ENCODE assay signal across 9 cellular contexts in the genomic region with DNA sequence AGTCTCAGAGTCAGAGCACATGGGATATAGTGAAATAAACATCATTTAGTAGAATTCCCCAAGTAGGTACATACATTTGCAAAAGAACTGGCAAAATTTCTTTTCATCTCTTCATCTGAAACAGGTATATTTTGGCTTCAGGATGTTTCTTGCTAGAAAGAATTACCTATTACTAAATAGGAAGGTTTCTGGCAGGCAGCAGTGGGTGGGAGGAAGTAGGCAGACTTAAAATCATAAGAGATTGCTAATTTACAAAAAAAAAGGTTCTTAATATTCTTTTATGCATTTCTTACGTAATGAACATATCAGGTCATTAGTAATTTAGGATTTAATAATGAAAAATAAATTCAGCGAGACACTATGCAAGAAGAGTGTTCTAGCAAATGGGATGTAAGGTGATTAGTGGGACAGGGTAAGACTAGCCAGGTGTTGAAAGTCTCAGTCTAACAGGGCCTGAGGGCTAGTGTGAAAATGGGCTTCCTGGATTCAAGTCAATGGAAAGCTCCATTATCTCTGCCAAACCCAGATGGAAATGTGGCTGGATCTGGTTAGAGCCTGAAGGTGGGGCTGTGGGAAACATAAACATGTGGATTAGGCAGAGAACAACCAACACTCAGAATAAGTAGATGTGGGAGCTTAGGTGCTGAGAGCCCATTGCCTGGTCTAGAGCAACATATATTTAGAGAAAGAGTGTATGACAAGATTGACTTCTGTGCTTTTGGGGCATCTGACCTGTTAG.
"Had no signal": no experiment of that assay in that cellular context is flagged by ENCODE, and none has a peak within 500 bp of the region (broad histone marks: within the 10 kb centered on the region; RNA-seq: fewer than 3 reads in every experiment).

No MANE protein-coding gene starts in this region.

- DNase-seq: activated naive CD4-positive, alpha-beta T cell treated with anti-CD3 and anti-CD28 coated beads for 36 hours; activated naive CD8-positive, alpha-beta T cell treated with anti-CD3 and anti-CD28 coated beads, Interleukin-2, amount 50 U/mL, for 24 hours; aorta; effector memory CD8-positive, alpha-beta T cell; naive thymus-derived CD8-positive, alpha-beta T cell; stimulated activated CD4-positive, alpha-beta T cell treated with anti-CD3 and anti-CD28 coated beads, Interleukin-12 subunit alpha, Interleukin-12 subunit beta, amount 100 ng/mL, for 4 hours; stimulated activated CD4-positive, alpha-beta T cell treated with anti-CD3 and anti-CD28 coated beads, Interleukin-2, amount 100 ng/mL, for 24 hours had no signal

- ATAC-seq: activated naive CD8-positive, alpha-beta T cell treated with anti-CD3 and anti-CD28 coated beads, Interleukin-2, amount 50 U/mL, for 24 hours; effector memory CD8-positive, alpha-beta T cell; left lobe of liver; naive thymus-derived CD8-positive, alpha-beta T cell; stimulated activated memory B cell treated with anti-CD40 and anti-IgM and Interleukin-4, amounts not matched to agents 10 μg/mL and 1 μg/mL and 100 μg/mL, for 72 hours had no signal
